1 cellular context compared by ENCODE assay signal in genomic region chr17:75046583-75047289, GRCh38.
A peak's percentile ranks its signal among the peaks of the same experiment; 100 is the strongest.
TF ChIP-seq lines count a peak whose summit lies in the region.

ATP5PD (minus strand) TSS chr17:75046969; CDS start chr17:75042650, 4,319 bp downstream.
KCTD2 (plus strand) TSS chr17:75047225; CDS start chr17:75047251, 26 bp downstream.

TF ChIP-seq in K562, 482 proteins besides CTCF, POLR2A, EP300 and RAD21 (continued from another document and continues in another):
- TF ChIP-seq ZBTB40 (IDR thresholded peaks at IDR 0.05) (peak; percentile 98), ZBTB40 (CRISPR knock-in tag; IDR thresholded peaks at IDR 0.05) (no peak), PHF8 (IDR thresholded peaks at IDR 0.05; ENCODE audit: borderline replicate concordance, low read length) (peak; percentile 93; the same call in 1 of the 2 replicates), ZNF121 (CRISPR knock-in tag; conservative IDR thresholded peaks at IDR 0.05) (no peak), ZFP91 (CRISPR knock-in tag; IDR thresholded peaks at IDR 0.05) (no peak), ETS2 (tag; IDR thresholded peaks at IDR 0.05; ENCODE audit: borderline replicate concordance, poor library complexity, severe bottlenecking) (no peak), SMARCC2 (IDR thresholded peaks at IDR 0.05; ENCODE audit: low read depth) (no peak), SREBF2 (CRISPR knock-in tag; IDR thresholded peaks at IDR 0.05) (no peak), ZNF696 (CRISPR knock-in tag; conservative IDR thresholded peaks at IDR 0.05) (no peak), KDM4B (IDR thresholded peaks at IDR 0.05; ENCODE audit: borderline replicate concordance in 2 of 2, low read depth in 1 of 2) (no peak; a peak in 1 of 4 replicates), POLR2H (tag; IDR thresholded peaks at IDR 0.05; ENCODE audit: low read depth) (peak; percentile 65), ZNF143 (CRISPR knock-in tag; IDR thresholded peaks at IDR 0.05) (no peak; the same call in 1 of the 2 replicates), CREB3L1 (IDR thresholded peaks at IDR 0.05; ENCODE audit: borderline replicate concordance, low read depth) (peak; percentile 51; the same call in 1 of the 2 replicates), THRA (IDR thresholded peaks at IDR 0.05) (no peak), SMAD1 (IDR thresholded peaks at IDR 0.05; ENCODE audit: low read depth, low read length, partially characterized antibody) (peak; percentile 55), ZNF407 (IDR thresholded peaks at IDR 0.05; ENCODE audit: low read depth) (no peak), ZBTB5 (IDR thresholded peaks at IDR 0.05) (no peak), ZNF124 (CRISPR knock-in tag; IDR thresholded peaks at IDR 0.05) (no peak), SETDB1 (IDR thresholded peaks at IDR 0.05; ENCODE audit: low read length) (no peak), ZBTB7A (IDR thresholded peaks at IDR 0.05; ENCODE audit: borderline replicate concordance, control insufficient read depth, low read depth, low read length) (peak; percentile 98), NCOA4 (IDR thresholded peaks at IDR 0.05; ENCODE audit: partially characterized antibody) (no peak), ETV1 (tag; conservative IDR thresholded peaks at IDR 0.05; ENCODE audit: low read depth) (peak; percentile 75), ZNF384 (IDR thresholded peaks at IDR 0.05; ENCODE audit: low read depth, low read length) (no peak), NCOA6 (IDR thresholded peaks at IDR 0.05) (no peak), PURB (CRISPR knock-in tag; IDR thresholded peaks at IDR 0.05; ENCODE audit: low read depth) (no peak), NELFE (IDR thresholded peaks at IDR 0.05; ENCODE audit: insufficient read depth, insufficient read length) (no peak)
